Comparison of ENCODE assay signal across 8 cellular contexts in the genomic region with DNA sequence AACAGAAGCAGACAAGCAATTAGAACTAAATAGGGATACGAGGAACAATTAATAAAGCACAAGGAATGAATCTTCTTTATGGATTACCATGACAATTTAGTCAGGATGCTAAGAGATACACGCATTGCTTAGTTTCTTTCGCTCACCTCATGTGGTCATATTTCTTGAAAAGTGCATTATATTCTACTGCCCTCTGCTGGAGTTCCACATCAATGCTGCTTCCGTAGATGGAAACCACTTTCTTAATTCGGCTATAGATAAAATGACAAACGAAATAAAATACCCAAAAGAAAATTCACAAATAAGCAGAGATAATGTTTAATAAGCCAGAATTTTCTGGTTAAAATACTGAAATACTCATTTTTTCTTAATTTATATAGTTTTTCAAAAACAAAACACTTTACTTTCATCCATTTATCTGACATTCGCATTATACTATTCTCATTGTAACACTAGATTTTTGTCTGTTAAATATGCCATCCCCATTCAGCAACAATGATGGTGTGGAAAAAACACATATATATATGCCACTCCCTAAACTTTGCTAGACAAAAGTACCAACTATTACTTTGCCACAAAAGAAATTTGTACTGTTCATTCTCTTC. TPM values are rescaled to one million over a fixed set of nuclear protein-coding genes. Genes with fewer than 3 reads are reported as not detected.
DNase-seq lines count a peak whose midpoint lies in the region; ATAC-seq, FAIRE-seq and TF ChIP-seq lines count a peak whose summit lies in the region.

No MANE protein-coding gene starts in this region.

- H3K4me1 ChIP-seq in SK-N-SH (ENCODE audit: control insufficient read depth in 1 of 2, insufficient read depth in 2 of 2, low read depth in 1 of 2, low read length in 1 of 2) (no peaks in the 10 kb centered on the region), pancreas (no peaks in the 10 kb centered on the region), aorta (ENCODE audit: control insufficient read depth in 1 of 2, insufficient read depth in 2 of 2, low read length in 2 of 2) (no peaks in the 10 kb centered on the region)

- TF ChIP-seq CTCF in HFF-Myc (IDR thresholded peaks at IDR 0.05; ENCODE audit: low read depth, low read length, missing control alignments): peak; percentile 67
- peak; percentile 81 for TF ChIP-seq CTCF in SK-N-SH (IDR thresholded peaks at IDR 0.05)
- TF ChIP-seq CTCF in pancreas (IDR thresholded peaks at IDR 0.05): peak; percentile 31 to 54 (median 44)

- no peak for TF ChIP-seq EP300 in SK-N-SH (IDR thresholded peaks at IDR 0.05; ENCODE audit: borderline replicate concordance in 1 of 2, low read depth in 1 of 2, low read length in 1 of 2)

- peaks cover 27% of the 10 kb centered on the region for H3F3A ChIP-seq in SK-N-SH (replicated peaks; ENCODE audit: insufficient read depth)

- WGBS in SK-N-SH (ENCODE audit: low lambda C conversion rate): 73% methylated on average over 7 of the region's 7 CpGs
- 39 to 46% methylated on average over 7 of the region's 7 CpGs for WGBS in pancreas, 2 donors
- WGBS in aorta, 2 donors: 39 to 41% methylated on average over 7 of the region's 7 CpGs

- no peak overlapping the region for H3K4me2 ChIP-seq in SK-N-SH

- CTCF ChIA-PET in SK-N-SH (lab: Yijun Ruan, JAX): no interaction called here

- intact Hi-C loops in pancreas (cut with DNase I) (no loop called here), aorta (cut with DNase I) (loop anchor here in 1 of 2 donors (10.0 kb wide), 1 partner anchor 62 kb away; no protein-coding TSS in a partner anchor)

- no peak overlapping the region for H2AFZ ChIP-seq in SK-N-SH (ENCODE audit: low read depth)

- POLR2A ChIA-PET in SK-N-SH (lab: Yijun Ruan, JAX): no interaction called here

- H3K9me2 ChIP-seq in SK-N-SH: no peaks in the 10 kb centered on the region

- ATAC-seq in pancreas (peak; percentile 38 to 80 (median 74)), HG02970 (IDR thresholded peaks at IDR 0.05; ENCODE audit: low FRiP score, unreplicated experiment) (no peak), aorta (ENCODE audit: low FRiP score) (no peak)

- H3K27ac ChIP-seq in SK-N-SH (ENCODE audit: low read depth in 2 of 2, low read length in 1 of 2) (no peak overlapping the region), pancreas (no peak overlapping the region), aorta (ENCODE audit: low read depth in 1 of 2, low read length in 2 of 2) (no peak overlapping the region)

- H3K4me3 ChIP-seq in HFF-Myc (replicated peaks; ENCODE audit: low read depth, low read length): no peak overlapping the region
- no peak overlapping the region for H3K4me3 ChIP-seq in SK-N-SH (ENCODE audit: low read depth in 2 of 2, low read length in 1 of 2)
- H3K4me3 ChIP-seq in pancreas: no peak overlapping the region
- no peak overlapping the region for H3K4me3 ChIP-seq in aorta (ENCODE audit: low read length in 2 of 2)

- no peak for TF ChIP-seq POLR2A in erythroblast (IDR thresholded peaks at IDR 0.05; ENCODE audit: low read length)

- H4K20me1 ChIP-seq in SK-N-SH (ENCODE audit: insufficient read depth): no peaks in the 10 kb centered on the region

- peaks cover 35 to 79% of the 10 kb centered on the region in 2 experiments for H3K36me3 ChIP-seq in SK-N-SH (replicated peaks in 1 of 2; ENCODE audit: control insufficient read depth in 1 of 2, insufficient read depth in 2 of 2, low read length in 1 of 2)
- H3K36me3 ChIP-seq in pancreas: peaks cover 6 to 59% (median 16%) of the 10 kb centered on the region in 3 donors
- peaks cover 0 to 6% of the 10 kb centered on the region in 2 donors for H3K36me3 ChIP-seq in aorta (ENCODE audit: control insufficient read depth in 1 of 2, insufficient read depth in 2 of 2, low read length in 1 of 2)

- DNase-seq in NCI-H345 (lab: John Stamatoyannopoulos, UW) (peak; percentile 8), NCI-H345 treated with DMSO at 0.1 percent for 48 hours (lab: John Stamatoyannopoulos, UW; ENCODE audit: unreplicated experiment) (no peak), HFF-Myc (ENCODE audit: extremely low read depth, low read depth) (no peak), SK-N-SH (peak; percentile 57), erythroblast (lab: John Stamatoyannopoulos, UW) (peak; percentile 68 to 81), pancreas (no peak), aorta (no peak)

- H3K79me2 ChIP-seq in SK-N-SH (ENCODE audit: insufficient read depth): peaks cover 4% of the 10 kb centered on the region

- no peak overlapping the region for H3K9ac ChIP-seq in SK-N-SH

- peak; percentile 90 for FAIRE-seq in pancreas (lab: Jason Lieb, UNC)

- peak; percentile 67 for TF ChIP-seq RAD21 in SK-N-SH (IDR thresholded peaks at IDR 0.05; ENCODE audit: low read length)

- H3K9me3 ChIP-seq in SK-N-SH (no peaks in the 10 kb centered on the region), pancreas (no peaks in the 10 kb centered on the region), aorta (ENCODE audit: control insufficient read depth, low read length) (no peaks in the 10 kb centered on the region)

- H3K27me3 ChIP-seq in SK-N-SH (ENCODE audit: insufficient read depth): no peaks in the 10 kb centered on the region
- no peaks in the 10 kb centered on the region for H3K27me3 ChIP-seq in pancreas
- H3K27me3 ChIP-seq in aorta (ENCODE audit: control insufficient read depth in 1 of 2, insufficient read depth in 2 of 2, low read length in 1 of 2): no peaks in the 10 kb centered on the region

TF ChIP-seq in SK-N-SH, 30 proteins besides CTCF, POLR2A, EP300 and RAD21:
- TF ChIP-seq, protein P1, sequence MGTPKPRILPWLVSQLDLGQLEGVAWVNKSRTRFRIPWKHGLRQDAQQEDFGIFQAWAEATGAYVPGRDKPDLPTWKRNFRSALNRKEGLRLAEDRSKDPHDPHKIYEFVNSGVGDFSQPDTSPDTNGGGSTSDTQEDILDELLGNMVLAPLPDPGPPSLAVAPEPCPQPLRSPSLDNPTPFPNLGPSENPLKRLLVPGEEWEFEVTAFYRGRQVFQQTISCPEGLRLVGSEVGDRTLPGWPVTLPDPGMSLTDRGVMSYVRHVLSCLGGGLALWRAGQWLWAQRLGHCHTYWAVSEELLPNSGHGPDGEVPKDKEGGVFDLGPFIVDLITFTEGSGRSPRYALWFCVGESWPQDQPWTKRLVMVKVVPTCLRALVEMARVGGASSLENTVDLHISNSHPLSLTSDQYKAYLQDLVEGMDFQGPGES (IDR thresholded peaks at IDR 0.05; ENCODE audit: low read depth, low read length): no peak
- TF ChIP-seq NFIC (IDR thresholded peaks at IDR 0.05; ENCODE audit: borderline replicate concordance) (no peak), REST (IDR thresholded peaks at IDR 0.05; ENCODE audit: low read depth, low read length) (no peak), TCF12 (IDR thresholded peaks at IDR 0.05) (no peak), MEF2A (IDR thresholded peaks at IDR 0.05; ENCODE audit: borderline replicate concordance, low read depth) (no peak), SMC3 (IDR thresholded peaks at IDR 0.05; ENCODE audit: low read depth, low read length) (peak; percentile 28; the same call in 1 of the 2 replicates), RXRA (IDR thresholded peaks at IDR 0.05; ENCODE audit: borderline replicate concordance, low read depth) (no peak)
TF ChIP-seq in SK-N-SH: peak in this region for 1.

RNA-seq across cellular contexts. Expression of gene PHLPP2, which starts 22.0 kb away (rescaled TPM):
- 5.5 and 7.2 TPM in 2 replicates for polyA plus RNA-seq in SK-N-SH (2012; rRNA removed)
- polyA plus RNA-seq in SK-N-SH (2012; cell fraction: cytosol; rRNA removed): 5.1 and 5.6 TPM in 2 replicates
- polyA plus RNA-seq in SK-N-SH (2012; cell fraction: nucleus; rRNA removed): 10.5 and 15.7 TPM in 2 replicates
- 1 to 10 TPM; 2.0 to 4.6 (median 3.1) TPM for total RNA-seq in pancreas
- 1 to 10 TPM; 1.3 to 2.3 TPM for polyA plus RNA-seq in pancreas
- 10 to 100 TPM; 10.6 to 13.1 TPM for total RNA-seq in aorta
- polyA plus RNA-seq in aorta: 1 to 10 TPM; 2.9 to 4.4 TPM

Comparison
In these comparisons a context has a peak if more than half of its experiments do, and no peak if none do; other contexts are left out.
1. DNase-seq: peak in NCI-H345 (single experiment), SK-N-SH (single experiment) and erythroblast (2 of 2); none in NCI-H345 treated with DMSO at 0.1 percent for 48 hours (single experiment), HFF-Myc (single experiment), pancreas (0 of 6) and aorta (0 of 2).
2. ATAC-seq: peak in pancreas (4 of 4); none in HG02970 (single experiment) and aorta (single experiment).
3. Peak in every context shown above with its lines, with median percentiles within 50 percentile points of each other: CTCF ChIP-seq.